In the genomic region with DNA sequence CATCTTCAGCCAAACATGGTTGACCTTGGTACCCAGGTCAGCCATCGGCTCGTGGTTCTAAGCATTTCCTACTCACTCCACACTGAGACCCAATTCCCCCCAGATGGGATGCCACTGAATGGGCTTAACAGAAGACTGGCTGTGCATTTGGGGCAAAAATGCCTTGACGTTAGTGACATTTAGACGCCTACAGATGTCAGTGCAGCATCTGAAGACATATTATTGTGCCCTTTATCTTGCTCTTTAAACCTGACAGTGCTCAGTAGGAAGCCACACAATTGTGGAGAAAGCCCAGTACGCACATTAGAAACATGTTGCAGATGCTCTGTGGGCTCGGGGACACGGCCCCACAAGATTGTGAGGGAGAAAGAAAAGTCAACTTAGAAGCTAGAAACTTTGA, we compare ENCODE assay signal across 27 cellular contexts.
"Had no signal": no experiment of that assay in that cellular context is flagged by ENCODE, and none has a peak within 500 bp of the region (broad histone marks: within the 10 kb centered on the region; RNA-seq: fewer than 3 reads in every experiment).

No MANE protein-coding gene starts in this region.

- H3K27me3 ChIP-seq: brain microvascular endothelial cell, gastrocnemius medialis, left lung, ovary, sigmoid colon, vagina had no signal

- H3K9me3 ChIP-seq: gastrocnemius medialis, left lung, lower lobe of right lung, ovary, prostate gland, sigmoid colon, vagina had no signal

- DNase-seq: activated CD4-positive, alpha-beta memory T cell treated with anti-CD3 and anti-CD28 coated beads, Interleukin-2, amount 10 ng/mL, durations not matched to agents 7 days and 5 days; activated CD4-positive, alpha-beta T cell treated with anti-CD3 and anti-CD28 coated beads for 48 hours; activated gamma-delta T cell treated with Interleukin-2 at 50 U/mL for 16 hours; activated naive CD4-positive, alpha-beta T cell treated with anti-CD3 and anti-CD28 coated beads, Interleukin-2, amount 50 U/mL, for 16 hours; activated T-cell treated with anti-CD3 and anti-CD28 coated beads, Interleukin-2, amount 50 U/mL, for 4 hours; amniotic stem cell; brain microvascular endothelial cell; effector memory CD8-positive, alpha-beta T cell; erythroblast; gastrocnemius medialis; heart left ventricle; hypothalamus; immature natural killer cell; left lung; lower lobe of right lung; ovary; retina; sigmoid colon; small intestine; stimulated activated CD4-positive, alpha-beta T cell treated with anti-CD3 and anti-CD28 coated beads, Interleukin-4, amount 100 ng/mL, for 24 hours; T-helper 1 cell had no signal

- ATAC-seq: activated CD4-positive, CD25-positive, alpha-beta regulatory T cell treated with anti-CD3 and anti-CD28 coated beads, Interleukin-2, amount 50 U/mL, for 24 hours; activated T-cell treated with anti-CD3 and anti-CD28 coated beads, Interleukin-2, amount 50 U/mL, for 4 hours; activated T-helper 17 cell treated with anti-CD3 and anti-CD28 coated beads, Interleukin-2, amount 50 U/mL, for 72 hours; effector memory CD8-positive, alpha-beta T cell; gastrocnemius medialis; heart left ventricle; left lung; lower lobe of right lung; stimulated activated effector memory CD8-positive, alpha-beta T cell treated with anti-CD3 and anti-CD28 coated beads, Interleukin-12 subunit alpha, Interleukin-12 subunit beta, amount 100 ng/mL, for 72 hours had no signal

- H3K4me3 ChIP-seq: coronary artery, gastrocnemius medialis, heart left ventricle, left lung, lower lobe of right lung, ovary, prostate gland, sigmoid colon, vagina had no signal

- H3K4me1 ChIP-seq: gastrocnemius medialis, heart left ventricle, left lung, lower lobe of right lung, prostate gland, sigmoid colon, vagina had no signal

- H3K36me3 ChIP-seq: brain microvascular endothelial cell, gastrocnemius medialis, heart left ventricle, left lung, lower lobe of right lung, ovary, prostate gland, sigmoid colon, vagina had no signal

- H3K27ac ChIP-seq: brain microvascular endothelial cell, coronary artery, gastrocnemius medialis, heart left ventricle, left lung, lower lobe of right lung, ovary, prostate gland, sigmoid colon, vagina had no signal
